In genomic region chr12:75635606-75636444, GRCh38 we compare ENCODE assay signal across 3 cellular contexts.
TF ChIP-seq lines count a peak whose summit lies in the region.

No MANE protein-coding gene starts in this region.

TF ChIP-seq in HepG2, 621 proteins besides CTCF, POLR2A, EP300 and RAD21 (continues in another document):
- TF ChIP-seq ZNF577 (CRISPR knock-in tag; IDR thresholded peaks at IDR 0.05; ENCODE audit: borderline replicate concordance, low read depth) (no peak), SP140L (CRISPR knock-in tag; IDR thresholded peaks at IDR 0.05; ENCODE audit: borderline replicate concordance) (no peak), DBP (CRISPR knock-in tag; IDR thresholded peaks at IDR 0.05; ENCODE audit: not compliant biosample characterization) (no peak), ZNF605 (CRISPR knock-in tag; IDR thresholded peaks at IDR 0.05) (no peak), ZNF576 (CRISPR knock-in tag; IDR thresholded peaks at IDR 0.05) (no peak), HDAC1 (CRISPR knock-in tag; IDR thresholded peaks at IDR 0.05) (0 out of 2 replicates have a peak, but pooled peaks have one; percentile 26), NR1H2 (CRISPR knock-in tag; IDR thresholded peaks at IDR 0.05; ENCODE audit: borderline replicate concordance, low read depth) (no peak), TIGD3 (CRISPR knock-in tag; IDR thresholded peaks at IDR 0.05; ENCODE audit: borderline replicate concordance) (no peak), SRSF9 (IDR thresholded peaks at IDR 0.05; ENCODE audit: borderline replicate concordance, insufficient read depth, low read depth, low read length, poor library complexity, severe bottlenecking) (no peak), ZNF136 (CRISPR knock-in tag; IDR thresholded peaks at IDR 0.05; ENCODE audit: low read depth) (no peak), IKZF4 (CRISPR knock-in tag; IDR thresholded peaks at IDR 0.05; ENCODE audit: borderline replicate concordance, low read depth, not compliant biosample characterization) (no peak), ZNF3 (CRISPR knock-in tag; IDR thresholded peaks at IDR 0.05) (0 out of 2 replicates have a peak, but pooled peaks have one; percentile 39), SALL2 (CRISPR knock-in tag; IDR thresholded peaks at IDR 0.05) (0 out of 2 replicates have a peak, but pooled peaks have one; percentile 24), MLX (CRISPR knock-in tag; IDR thresholded peaks at IDR 0.05) (peak; percentile 64; the same call in 1 of the 2 replicates), ZNF670 (CRISPR knock-in tag; IDR thresholded peaks at IDR 0.05; ENCODE audit: borderline replicate concordance) (no peak)

TF ChIP-seq in IMR-90, 13 proteins besides CTCF, POLR2A, EP300 and RAD21:
- TF ChIP-seq FOS (IDR thresholded peaks at IDR 0.05; ENCODE audit: low read depth, low read length) (peak; percentile 73), BHLHE40 (IDR thresholded peaks at IDR 0.05; ENCODE audit: low read depth, low read length) (no peak), MXI1 (IDR thresholded peaks at IDR 0.05; ENCODE audit: borderline replicate concordance, low read depth, low read length) (no peak), RCOR1 (IDR thresholded peaks at IDR 0.05; ENCODE audit: insufficient replicate concordance, low read length) (peak; percentile 60), SMC3 (IDR thresholded peaks at IDR 0.05; ENCODE audit: low read depth, low read length) (0 out of 2 replicates have a peak, but pooled peaks have one; percentile 3), CEBPB (IDR thresholded peaks at IDR 0.05; ENCODE audit: low read depth, low read length) (peak; percentile 77), MAFK (IDR thresholded peaks at IDR 0.05; ENCODE audit: low read depth, low read length) (peak; percentile 58), RFX5 (IDR thresholded peaks at IDR 0.05; ENCODE audit: low read depth, low read length) (no peak)
TF ChIP-seq in IMR-90: peak in this region for 5.

TF ChIP-seq in K562, 482 proteins besides CTCF, POLR2A, EP300 and RAD21 (continues in another document):
- TF ChIP-seq ZNF589 (CRISPR knock-in tag; IDR thresholded peaks at IDR 0.05; ENCODE audit: low read depth) = peak; percentile 28; the same call in 1 of the 2 replicates
- TF ChIP-seq MAZ (CRISPR knock-in tag; conservative IDR thresholded peaks at IDR 0.05 in 1 of 2, IDR thresholded peaks at IDR 0.05 in 1 of 2) = 0 out of 4 replicates have a peak, but pooled peaks of 1 of the 2 experiments have one; percentile 15
- TF ChIP-seq TAF9B (IDR thresholded peaks at IDR 0.05; ENCODE audit: partially characterized antibody) = no peak
- no peak for TF ChIP-seq CBX3 (IDR thresholded peaks at IDR 0.05; ENCODE audit: borderline replicate concordance in 1 of 2, low read length in 2 of 2)
- TF ChIP-seq BRD9 (IDR thresholded peaks at IDR 0.05; ENCODE audit: low read depth, partially characterized antibody) = no peak
- no peak for TF ChIP-seq RFX7 (CRISPR knock-in tag; IDR thresholded peaks at IDR 0.05)
- TF ChIP-seq STAG1 (CRISPR knock-in tag; IDR thresholded peaks at IDR 0.05; ENCODE audit: borderline replicate concordance) = no peak
- no peak for TF ChIP-seq KDM1A (IDR thresholded peaks at IDR 0.05)
- TF ChIP-seq MYC (IDR thresholded peaks at IDR 0.05; ENCODE audit: low read depth, low read length) = no peak
- TF ChIP-seq MYC (CRISPR knock-in tag; IDR thresholded peaks at IDR 0.05; ENCODE audit: borderline replicate concordance, low read depth) = no peak
- TF ChIP-seq BRD4 (IDR thresholded peaks at IDR 0.05) = no peak
- peak; percentile 63 for TF ChIP-seq FOSL1 (tag; conservative IDR thresholded peaks at IDR 0.05)
- TF ChIP-seq ZFX (CRISPR knock-in tag; IDR thresholded peaks at IDR 0.05) = no peak
- TF ChIP-seq CREB3 (tag; conservative IDR thresholded peaks at IDR 0.05; ENCODE audit: low read depth) = no peak
- no peak for TF ChIP-seq ZNF23 (CRISPR knock-in tag; IDR thresholded peaks at IDR 0.05)
- TF ChIP-seq ZNF584 (CRISPR knock-in tag; IDR thresholded peaks at IDR 0.05; ENCODE audit: low read depth) = peak; percentile 59; the same call in 1 of the 2 replicates
- TF ChIP-seq CHD7 (IDR thresholded peaks at IDR 0.05; ENCODE audit: low read depth, low read length) = no peak
- TF ChIP-seq HOMEZ (CRISPR knock-in tag; IDR thresholded peaks at IDR 0.05) = no peak
- TF ChIP-seq ZNF232 (CRISPR knock-in tag; IDR thresholded peaks at IDR 0.05) = no peak
- no peak for TF ChIP-seq XRCC3 (IDR thresholded peaks at IDR 0.05)
- no peak for TF ChIP-seq RBM14 (IDR thresholded peaks at IDR 0.05; ENCODE audit: borderline replicate concordance, insufficient read depth, low read depth, low read length)
- no peak for TF ChIP-seq PBX2 (CRISPR knock-in tag; IDR thresholded peaks at IDR 0.05; ENCODE audit: low read depth)
- 0 out of 2 replicates have a peak, but pooled peaks have one; percentile 25 for TF ChIP-seq PBX2 (tag; conservative IDR thresholded peaks at IDR 0.05; ENCODE audit: low read depth)
- TF ChIP-seq NFYB (IDR thresholded peaks at IDR 0.05; ENCODE audit: extremely low read depth, insufficient read length) = no peak
- TF ChIP-seq COPS2 (conservative IDR thresholded peaks at IDR 0.05) = no peak
- TF ChIP-seq HMBOX1 (IDR thresholded peaks at IDR 0.05) = peak; percentile 56; the same call in 1 of the 2 replicates
- no peak for TF ChIP-seq MTA1 (IDR thresholded peaks at IDR 0.05; ENCODE audit: borderline replicate concordance)
- no peak for TF ChIP-seq HSF4 (CRISPR knock-in tag; IDR thresholded peaks at IDR 0.05; ENCODE audit: borderline replicate concordance)
- TF ChIP-seq SLC30A9 (CRISPR knock-in tag; IDR thresholded peaks at IDR 0.05) = no peak
